1 cellular context compared by ENCODE assay signal in genomic region chr19:57947419-57948134, GRCh38.
TF ChIP-seq lines count a peak whose summit lies in the region.

ZNF256 (minus strand) TSS chr19:57947706; CDS start chr19:57947474, 232 bp downstream.

TF ChIP-seq in HepG2, 621 proteins besides CTCF, POLR2A, EP300 and RAD21 (continued from another document and continues in another):
- no peak for TF ChIP-seq ZNF639 (CRISPR knock-in tag; conservative IDR thresholded peaks at IDR 0.05)
- TF ChIP-seq ZNF574 (CRISPR knock-in tag; IDR thresholded peaks at IDR 0.05), result peak; percentile 89
- TF ChIP-seq HCFC1 (IDR thresholded peaks at IDR 0.05; ENCODE audit: low read depth, low read length), result peak; percentile 53
- no peak for TF ChIP-seq ZNF296 (CRISPR knock-in tag; conservative IDR thresholded peaks at IDR 0.05)
- TF ChIP-seq ZSCAN21 (CRISPR knock-in tag; IDR thresholded peaks at IDR 0.05; ENCODE audit: borderline replicate concordance), result 0 out of 2 replicates have a peak, but pooled peaks have one; percentile 56
- no peak for TF ChIP-seq BATF2 (CRISPR knock-in tag; IDR thresholded peaks at IDR 0.05)
- peak; percentile 99 for TF ChIP-seq ZMYM4 (CRISPR knock-in tag; IDR thresholded peaks at IDR 0.05)
- peak; percentile 100 for TF ChIP-seq ZFP91 (CRISPR knock-in tag; IDR thresholded peaks at IDR 0.05; ENCODE audit: borderline replicate concordance)
- no peak for TF ChIP-seq NFAT5 (CRISPR knock-in tag; IDR thresholded peaks at IDR 0.05)
- TF ChIP-seq E2F1 (CRISPR knock-in tag; IDR thresholded peaks at IDR 0.05), result peak; percentile 86
- TF ChIP-seq ZNF7 (CRISPR knock-in tag; IDR thresholded peaks at IDR 0.05), result no peak
- peak; percentile 59; the same call in 1 of the 2 replicates for TF ChIP-seq DMAP1 (CRISPR knock-in tag; IDR thresholded peaks at IDR 0.05)
- no peak for TF ChIP-seq PHB2 (IDR thresholded peaks at IDR 0.05; ENCODE audit: partially characterized antibody)
- TF ChIP-seq ZNF569 (CRISPR knock-in tag; IDR thresholded peaks at IDR 0.05; ENCODE audit: borderline replicate concordance), result no peak
- no peak for TF ChIP-seq FOXP4 (CRISPR knock-in tag; IDR thresholded peaks at IDR 0.05)
- TF ChIP-seq ARID2 (CRISPR knock-in tag; IDR thresholded peaks at IDR 0.05; ENCODE audit: borderline replicate concordance), result no peak
- TF ChIP-seq KAT7 (CRISPR knock-in tag; IDR thresholded peaks at IDR 0.05; ENCODE audit: borderline replicate concordance), result peak; percentile 64; the same call in 1 of the 2 replicates
- peak; percentile 78; the same call in 1 of the 2 replicates for TF ChIP-seq HOXA5 (CRISPR knock-in tag; IDR thresholded peaks at IDR 0.05)
- TF ChIP-seq ZNF619 (CRISPR knock-in tag; IDR thresholded peaks at IDR 0.05), result peak; percentile 35; the same call in 1 of the 2 replicates
- no peak; the same call in 1 of the 2 replicates for TF ChIP-seq MEIS1 (CRISPR knock-in tag; IDR thresholded peaks at IDR 0.05; ENCODE audit: borderline replicate concordance)
- TF ChIP-seq CBX1 (IDR thresholded peaks at IDR 0.05; ENCODE audit: low read depth), result peak; percentile 93
- TF ChIP-seq NR3C1 (CRISPR knock-in tag; IDR thresholded peaks at IDR 0.05), result no peak
- peak; percentile 78; the same call in 1 of the 2 replicates for TF ChIP-seq GTF3A (CRISPR knock-in tag; conservative IDR thresholded peaks at IDR 0.05)
- peak; percentile 76; the same call in 1 of the 2 replicates for TF ChIP-seq KMT2B (CRISPR knock-in tag; IDR thresholded peaks at IDR 0.05)
- 0 out of 2 replicates have a peak, but pooled peaks have one; percentile 28 for TF ChIP-seq ZNF101 (CRISPR knock-in tag; IDR thresholded peaks at IDR 0.05; ENCODE audit: borderline replicate concordance, low read depth)
- TF ChIP-seq NFYB (CRISPR knock-in tag; IDR thresholded peaks at IDR 0.05), result peak; percentile 83
- 0 out of 2 replicates have a peak, but pooled peaks have one; percentile 68 for TF ChIP-seq ZNF766 (CRISPR knock-in tag; IDR thresholded peaks at IDR 0.05; ENCODE audit: borderline replicate concordance)
- 0 out of 2 replicates have a peak, but pooled peaks have one; percentile 53 for TF ChIP-seq ZNF598 (CRISPR knock-in tag; IDR thresholded peaks at IDR 0.05; ENCODE audit: borderline replicate concordance)
- TF ChIP-seq HNF1A (IDR thresholded peaks at IDR 0.05; ENCODE audit: low read depth), result no peak
- TF ChIP-seq HNF1A (CRISPR knock-in tag; IDR thresholded peaks at IDR 0.05; ENCODE audit: borderline replicate concordance), result peak; percentile 81; the same call in 1 of the 2 replicates
- TF ChIP-seq MLX (CRISPR knock-in tag; IDR thresholded peaks at IDR 0.05), result peak; percentile 52; the same call in 1 of the 2 replicates
- TF ChIP-seq GMEB2 (CRISPR knock-in tag; IDR thresholded peaks at IDR 0.05; ENCODE audit: low read depth), result peak; percentile 70
